In the genomic region with DNA sequence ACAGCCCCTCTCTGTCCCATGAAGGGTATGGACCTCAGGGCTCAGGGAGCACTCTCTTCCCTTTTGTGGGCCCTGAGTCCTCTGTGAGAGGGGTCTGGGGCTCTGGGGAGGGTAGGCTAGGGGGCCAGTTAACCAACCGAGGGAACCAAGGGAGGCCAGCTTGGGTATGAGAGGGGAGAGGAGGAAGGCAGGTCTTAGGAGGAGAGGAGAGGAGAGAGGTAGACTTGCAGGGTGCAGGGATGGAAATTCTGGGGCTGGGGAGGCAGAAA, we compare ENCODE assay signal across 1 cellular context.
TF ChIP-seq lines count a peak whose summit lies in the region.

No MANE protein-coding gene starts in this region.

TF ChIP-seq in SK-N-SH, 30 proteins besides CTCF, POLR2A, EP300 and RAD21 (continued from another document):
- TF ChIP-seq REST (IDR thresholded peaks at IDR 0.05; ENCODE audit: low read depth, low read length) (no peak), CHD2 (IDR thresholded peaks at IDR 0.05; ENCODE audit: low read length, partially characterized antibody) (no peak), SMC3 (IDR thresholded peaks at IDR 0.05; ENCODE audit: low read depth, low read length) (no peak), GATA2 (CRISPR knock-in tag; IDR thresholded peaks at IDR 0.05) (no peak), JUND (IDR thresholded peaks at IDR 0.05) (no peak), RXRA (IDR thresholded peaks at IDR 0.05; ENCODE audit: borderline replicate concordance, low read depth) (no peak), NFIC (IDR thresholded peaks at IDR 0.05; ENCODE audit: borderline replicate concordance) (no peak), PBX3 (IDR thresholded peaks at IDR 0.05) (no peak), USF2 (IDR thresholded peaks at IDR 0.05; ENCODE audit: borderline replicate concordance, low read depth, low read length) (no peak), NRF1 (IDR thresholded peaks at IDR 0.05; ENCODE audit: low read depth, low read length) (no peak), MAX (IDR thresholded peaks at IDR 0.05; ENCODE audit: low read depth) (no peak), MXI1 (IDR thresholded peaks at IDR 0.05; ENCODE audit: low read depth, low read length) (no peak), YY1 (IDR thresholded peaks at IDR 0.05; ENCODE audit: low read depth) (no peak)
TF ChIP-seq in SK-N-SH: peak in this region for 0.
